ENCODE assay signal across 8 cellular contexts in genomic region chr2:16525265-16525887, GRCh38.
DNase-seq lines count a peak whose midpoint lies in the region; ATAC-seq and TF ChIP-seq lines count a peak whose summit lies in the region.

No MANE protein-coding gene starts in this region.

- peak in 2 of 3 experiments; percentile 13 to 30 for TF ChIP-seq CTCF in ascending aorta (IDR thresholded peaks at IDR 0.05)

- no peaks in the 10 kb centered on the region for H3K9me3 ChIP-seq in ascending aorta
- H3K9me3 ChIP-seq in naive thymus-derived CD4-positive, alpha-beta T cell (ENCODE audit: control insufficient read depth in 2 of 3, low read length in 3 of 3): no peaks in the 10 kb centered on the region

- ATAC-seq in naive thymus-derived CD4-positive, alpha-beta T cell: peak; percentile 40
- ATAC-seq in GM19328 (IDR thresholded peaks at IDR 0.05; ENCODE audit: unreplicated experiment) (no peak), GM18511 (IDR thresholded peaks at IDR 0.05; ENCODE audit: unreplicated experiment) (no peak)

- H3K27ac Mint-ChIP-seq in naive thymus-derived CD4-positive, alpha-beta T cell: no peak overlapping the region

- H3K36me3 Mint-ChIP-seq in naive thymus-derived CD4-positive, alpha-beta T cell: no peaks in the 10 kb centered on the region

- H3K4me1 ChIP-seq in ascending aorta: no peaks in the 10 kb centered on the region
- no peaks in the 10 kb centered on the region for H3K4me1 ChIP-seq in naive thymus-derived CD4-positive, alpha-beta T cell (ENCODE audit: control insufficient read depth in 2 of 2, insufficient read depth in 2 of 2, low read length in 2 of 2)

- POLR2A ChIA-PET in naive thymus-derived CD4-positive, alpha-beta T cell (lab: Charles Lee): no interaction called here

- no peaks in the 10 kb centered on the region for H3K27me3 ChIP-seq in ascending aorta
- no peaks in the 10 kb centered on the region for H3K27me3 ChIP-seq in naive thymus-derived CD4-positive, alpha-beta T cell (ENCODE audit: control insufficient read depth in 2 of 2, insufficient read depth in 2 of 2, low read length in 2 of 2)

- H3K4me1 Mint-ChIP-seq in naive thymus-derived CD4-positive, alpha-beta T cell: peaks cover 0 to 2% (median 0%) of the 10 kb centered on the region in 7 donors

- no peak overlapping the region for H3K4me3 Mint-ChIP-seq in naive thymus-derived CD4-positive, alpha-beta T cell

- no peak overlapping the region for H3K4me3 ChIP-seq in ascending aorta
- no peak overlapping the region for H3K4me3 ChIP-seq in naive thymus-derived CD4-positive, alpha-beta T cell (ENCODE audit: low read length)

- intact Hi-C loops in ascending aorta (cut with DNase I): no loop called here
- intact Hi-C loops in naive thymus-derived CD4-positive, alpha-beta T cell (cut with micrococcal nuclease): loop anchor here in 1 of 2 donors (1.0 kb wide), 2 partner anchors 83 to 232 kb away; no protein-coding TSS in a partner anchor

- H3K27ac ChIP-seq in ascending aorta: no peak overlapping the region
- H3K27ac ChIP-seq in naive thymus-derived CD4-positive, alpha-beta T cell (ENCODE audit: low read depth, low read length): no peak overlapping the region

- peaks cover 4 to 23% (median 15%) of the 10 kb centered on the region in 5 donors for H3K27me3 Mint-ChIP-seq in naive thymus-derived CD4-positive, alpha-beta T cell

- CTCF ChIA-PET in naive thymus-derived CD4-positive, alpha-beta T cell (lab: Charles Lee): no interaction called here

- peaks cover 0 to 5% (median 0%) of the 10 kb centered on the region in 11 donors for H3K9me3 Mint-ChIP-seq in naive thymus-derived CD4-positive, alpha-beta T cell

- DNase-seq in SHP77 (lab: John Stamatoyannopoulos, UW) (peak; percentile 12 to 30), SHP77 treated with DMSO at 0.1 percent for 48 hours (lab: John Stamatoyannopoulos, UW) (no peak), Kasumi-1 (lab: John Stamatoyannopoulos, UW) (peak; percentile 16 to 26), ascending aorta (ENCODE audit: low spot score in 2 of 2) (no peak), NCI-H1105 treated with DMSO at 0.1 percent for 48 hours (lab: John Stamatoyannopoulos, UW) (no peak)
- peak in 1 of 9 donors; percentile 26 for DNase-seq in naive thymus-derived CD4-positive, alpha-beta T cell

- no peaks in the 10 kb centered on the region for H3K36me3 ChIP-seq in ascending aorta
- H3K36me3 ChIP-seq in naive thymus-derived CD4-positive, alpha-beta T cell (ENCODE audit: control insufficient read depth in 2 of 3, insufficient read depth in 3 of 3, low read length in 3 of 3): no peaks in the 10 kb centered on the region

Comparison
In these comparisons a context has a peak if more than half of its experiments do, and no peak if none do; other contexts are left out.
1. DNase-seq: peak in SHP77 (2 of 2) and Kasumi-1 (2 of 2); none in SHP77 treated with DMSO at 0.1 percent for 48 hours (single experiment), ascending aorta (0 of 2) and NCI-H1105 treated with DMSO at 0.1 percent for 48 hours (single experiment).